1 cellular context compared by ENCODE assay signal in the genomic region with DNA sequence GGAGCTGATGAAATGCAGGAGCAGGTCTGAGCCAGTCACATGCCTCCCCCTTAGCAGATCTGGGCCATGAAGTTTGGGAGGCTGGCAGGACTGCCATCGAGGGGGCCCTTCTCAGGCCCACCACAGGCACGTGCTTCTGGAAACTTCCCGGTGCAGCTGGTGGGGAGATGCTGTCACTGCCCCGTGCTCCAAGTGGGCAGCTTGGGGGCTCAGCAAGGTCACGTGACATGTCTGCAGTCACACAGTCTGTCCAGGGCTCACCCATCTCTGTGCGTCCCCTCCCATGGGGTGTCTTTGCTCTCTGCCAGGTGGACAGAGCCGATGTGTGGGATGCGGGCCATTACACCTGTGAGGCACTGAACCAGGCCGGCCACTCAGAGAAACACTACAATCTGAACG.
TF ChIP-seq lines count a peak whose summit lies in the region.

No MANE protein-coding gene starts in this region.

TF ChIP-seq in GM23338, 12 proteins besides CTCF, POLR2A, EP300 and RAD21 (continued from another document):
- no peak for TF ChIP-seq STAT1 (IDR thresholded peaks at IDR 0.05; ENCODE audit: unreplicated experiment)
- no peak for TF ChIP-seq NANOG (IDR thresholded peaks at IDR 0.05; ENCODE audit: borderline replicate concordance)
